10 cellular contexts compared by ENCODE assay signal in genomic region chr16:14007460-14007859, GRCh38.
DNase-seq lines count a peak whose midpoint lies in the region; ATAC-seq and TF ChIP-seq lines count a peak whose summit lies in the region.
"Had no signal": no experiment of that assay in that cellular context is flagged by ENCODE, and none has a peak within 500 bp of the region (broad histone marks: within the 10 kb centered on the region; RNA-seq: fewer than 3 reads in every experiment).

No MANE protein-coding gene starts in this region.

- 67% methylated on average over 5 of the region's 5 CpGs for WGBS in esophagus muscularis mucosa

- no peak overlapping the region for H3K27ac ChIP-seq in esophagus muscularis mucosa (replicated peaks in 1 of 4)

- no peaks in the 10 kb centered on the region for H3K36me3 ChIP-seq in esophagus muscularis mucosa

- ATAC-seq in esophagus mucosa (no peak), HG03045 (IDR thresholded peaks at IDR 0.05; ENCODE audit: unreplicated experiment) (no peak), HG02840 (IDR thresholded peaks at IDR 0.05; ENCODE audit: low FRiP score, unreplicated experiment) (no peak)

- no peak for TF ChIP-seq EP300 in esophagus muscularis mucosa (IDR thresholded peaks at IDR 0.05)

- no peak for TF ChIP-seq POLR2A in esophagus muscularis mucosa (IDR thresholded peaks at IDR 0.05; ENCODE audit: low read depth)

- peaks cover 19 to 29% (median 24%) of the 10 kb centered on the region in 4 donors for H3K4me1 ChIP-seq in esophagus muscularis mucosa

- TF ChIP-seq CTCF in GM10266 (IDR thresholded peaks at IDR 0.05; ENCODE audit: control insufficient read depth, insufficient read depth, low read depth, missing control alignments) (no peak), HFF-Myc (IDR thresholded peaks at IDR 0.05; ENCODE audit: low read depth, low read length, missing control alignments) (no peak), fibroblast of villous mesenchyme (IDR thresholded peaks at IDR 0.05; ENCODE audit: insufficient read depth, low read depth, low read length) (no peak), esophagus muscularis mucosa (IDR thresholded peaks at IDR 0.05) (no peak)

- intact Hi-C loops in esophagus muscularis mucosa (cut with DNase I) = no loop called here

- H3K4me3 ChIP-seq in HFF-Myc (replicated peaks; ENCODE audit: low read depth, low read length) (no peak overlapping the region), fibroblast of villous mesenchyme (ENCODE audit: low read depth, low read length) (no peak overlapping the region), esophagus muscularis mucosa (no peak overlapping the region)

- no peaks in the 10 kb centered on the region for H3K27me3 ChIP-seq in esophagus muscularis mucosa

- no peaks in the 10 kb centered on the region for H3K9me3 ChIP-seq in esophagus muscularis mucosa

- DNase-seq in GM10266 (ENCODE audit: extremely low spot score) = peak; percentile 23
- peak; percentile 93 for DNase-seq in HFF-Myc (ENCODE audit: extremely low read depth, low read depth)
- DNase-seq in NCI-H748 treated with DMSO at 0.1 percent for 48 hours (lab: John Stamatoyannopoulos, UW) = peak; percentile 44
- peak; percentile 66 for DNase-seq in fibroblast of villous mesenchyme (ENCODE audit: low read depth)
- no peak for DNase-seq in esophagus muscularis mucosa (ENCODE audit: extremely low spot score)
- DNase-seq: activated CD4-positive, alpha-beta memory T cell treated with anti-CD3 and anti-CD28 coated beads for 36 hours; stimulated activated naive CD4-positive, alpha-beta T cell treated with Interleukin-2 at 50 U/mL for 16 hours had no signal
